Comparison of ENCODE assay signal across 9 cellular contexts in the genomic region with DNA sequence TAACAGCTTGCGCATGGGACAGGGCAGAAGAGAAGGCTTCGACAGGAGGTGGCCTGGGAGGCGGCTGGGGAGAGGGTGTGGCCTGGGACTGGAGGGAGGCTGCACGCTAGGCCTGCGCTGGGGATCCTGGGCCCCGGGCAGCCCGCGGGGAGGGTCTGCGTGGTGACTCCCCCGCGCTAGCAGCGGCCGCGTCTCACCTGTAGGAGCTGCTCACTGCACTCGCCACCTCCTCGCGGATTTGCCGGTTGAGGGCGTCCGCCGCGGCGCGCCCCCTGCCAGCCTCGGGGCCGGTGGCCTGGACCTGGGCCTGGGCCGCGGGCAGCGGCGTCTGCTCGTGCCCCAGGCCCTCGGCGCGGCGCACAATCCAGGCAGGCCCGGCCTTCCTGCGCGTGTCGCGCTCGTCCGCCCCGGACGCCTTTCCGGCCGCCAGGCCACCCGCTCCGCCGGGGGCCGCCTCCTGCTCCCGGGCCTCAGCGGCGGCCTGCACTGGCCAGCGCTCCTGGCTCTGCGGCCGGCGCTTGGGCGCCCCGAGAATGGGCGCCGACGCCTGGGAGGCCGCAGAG. TPM values are rescaled to one million over a fixed set of nuclear protein-coding genes. Genes with fewer than 3 reads are reported as not detected.
DNase-seq lines count a peak whose midpoint lies in the region; ATAC-seq and TF ChIP-seq lines count a peak whose summit lies in the region.
"Had no signal": no experiment of that assay in that cellular context is flagged by ENCODE, and none has a peak within 500 bp of the region (broad histone marks: within the 10 kb centered on the region; RNA-seq: fewer than 3 reads in every experiment).

No MANE protein-coding gene starts in this region.

- POLR2A ChIA-PET in activated CD4-positive, alpha-beta T cell treated with anti-CD3 and anti-CD28 coated beads for 36 hours (lab: Charles Lee): no interaction called here

- peak overlapping the region; percentile 41 to 77 for H3K4me3 ChIP-seq in stomach smooth muscle (ENCODE audit: low read length in 2 of 2)

- no peaks in the 10 kb centered on the region for H3K9me3 ChIP-seq in stomach smooth muscle (ENCODE audit: control insufficient read depth in 2 of 2, low read length in 2 of 2)

- no peak overlapping the region for H3K27ac Mint-ChIP-seq in activated CD4-positive, alpha-beta T cell treated with anti-CD3 and anti-CD28 coated beads for 36 hours
- H3K27ac Mint-ChIP-seq in chondrocyte (ENCODE audit: unreplicated experiment): peak overlapping the region; percentile 62

- intact Hi-C loops in activated CD4-positive, alpha-beta T cell treated with anti-CD3 and anti-CD28 coated beads for 36 hours (cut with DNase I, micrococcal nuclease): no loop called here

- H3K4me3 Mint-ChIP-seq in activated CD4-positive, alpha-beta T cell treated with anti-CD3 and anti-CD28 coated beads for 36 hours: peak overlapping the region; percentile 38
- H3K4me3 Mint-ChIP-seq in chondrocyte (ENCODE audit: unreplicated experiment): peak overlapping the region; percentile 65

- H3K4me1 Mint-ChIP-seq in activated CD4-positive, alpha-beta T cell treated with anti-CD3 and anti-CD28 coated beads for 36 hours: peaks cover 11% of the 10 kb centered on the region
- peaks cover 15% of the 10 kb centered on the region for H3K4me1 Mint-ChIP-seq in chondrocyte (ENCODE audit: low read depth)

- peaks cover 68% of the 10 kb centered on the region for H3K27me3 Mint-ChIP-seq in activated CD4-positive, alpha-beta T cell treated with anti-CD3 and anti-CD28 coated beads for 36 hours
- H3K27me3 Mint-ChIP-seq in chondrocyte (ENCODE audit: low read depth): peaks cover 33% of the 10 kb centered on the region

- ATAC-seq in activated CD4-positive, alpha-beta T cell treated with anti-CD3 and anti-CD28 coated beads for 36 hours: peak; percentile 50
- ATAC-seq in GM18498 (IDR thresholded peaks at IDR 0.05; ENCODE audit: unreplicated experiment) (no peak), HG03432 (IDR thresholded peaks at IDR 0.05; ENCODE audit: unreplicated experiment) (no peak)

- peaks cover 26% of the 10 kb centered on the region for H3K4me1 ChIP-seq in stomach smooth muscle (ENCODE audit: control insufficient read depth, insufficient read depth, low read length)

- H3K27me3 ChIP-seq in stomach smooth muscle (ENCODE audit: control insufficient read depth in 1 of 2, insufficient read depth in 2 of 2, low read length in 2 of 2): peaks cover 0 to 2% of the 10 kb centered on the region in 2 donors

- no peak overlapping the region for H3K27ac ChIP-seq in stomach smooth muscle (ENCODE audit: low read length)

- DNase-seq in activated CD4-positive, alpha-beta T cell treated with anti-CD3 and anti-CD28 coated beads for 36 hours: peak; percentile 40
- DNase-seq in activated CD4-positive, alpha-beta T cell treated with anti-CD3 and anti-CD28 coated beads for 1 hour: no peak
- DNase-seq in NCI-H526 (lab: John Stamatoyannopoulos, UW): peak; percentile 13 to 84
- no peak for DNase-seq in chondrocyte (ENCODE audit: low spot score)
- DNase-seq in left kidney (ENCODE audit: low read depth, low spot score): peak; percentile 77

- no peaks in the 10 kb centered on the region for H3K9me3 Mint-ChIP-seq in activated CD4-positive, alpha-beta T cell treated with anti-CD3 and anti-CD28 coated beads for 36 hours (ENCODE audit: low read depth)
- no peaks in the 10 kb centered on the region for H3K9me3 Mint-ChIP-seq in chondrocyte (ENCODE audit: low read depth)

- no peaks in the 10 kb centered on the region for H3K36me3 ChIP-seq in stomach smooth muscle (ENCODE audit: control insufficient read depth in 2 of 2, insufficient read depth in 2 of 2, low read length in 2 of 2)

- CTCF ChIA-PET in activated CD4-positive, alpha-beta T cell treated with anti-CD3 and anti-CD28 coated beads for 36 hours (lab: Charles Lee): no interaction called here

- peak; percentile 26 for TF ChIP-seq CTCF in chondrocyte (IDR thresholded peaks at IDR 0.05)

- peak overlapping the region; percentile 39 to 60 for H3K9ac ChIP-seq in stomach smooth muscle (ENCODE audit: low read length in 2 of 2)

- H3K36me3 Mint-ChIP-seq in activated CD4-positive, alpha-beta T cell treated with anti-CD3 and anti-CD28 coated beads for 36 hours (ENCODE audit: low read depth): no peaks in the 10 kb centered on the region
- peaks cover 2% of the 10 kb centered on the region for H3K36me3 Mint-ChIP-seq in chondrocyte (ENCODE audit: low read depth)

RNA-seq across cellular contexts. Expression of gene MAP6, which starts 1.5 kb away (rescaled TPM):
- total RNA-seq in activated CD4-positive, alpha-beta T cell treated with anti-CD3 and anti-CD28 coated beads for 36 hours: under 1 TPM in 1 of 2 experiments, not detected in 1; 0.05 TPM
- total RNA-seq in chondrocyte: 14.2 to 26.4 TPM (median 25.9 TPM) in 3 replicates

RNA-seq across cellular contexts. Expression of gene MOGAT2, which starts 50.3 kb away (rescaled TPM):
- not detected for total RNA-seq in activated CD4-positive, alpha-beta T cell treated with anti-CD3 and anti-CD28 coated beads for 36 hours
- total RNA-seq in chondrocyte: not detected in 3 replicates
- total RNA-seq: activated CD8-positive, alpha-beta memory T cell treated with anti-CD3 and anti-CD28 coated beads for 36 hours had no signal

Comparison
In these comparisons a context has a peak if more than half of its experiments do, and no peak if none do; other contexts are left out.
1. DNase-seq: peak in activated CD4-positive, alpha-beta T cell treated with anti-CD3 and anti-CD28 coated beads for 36 hours (single experiment), NCI-H526 (2 of 2) and left kidney (single experiment); none in activated CD4-positive, alpha-beta T cell treated with anti-CD3 and anti-CD28 coated beads for 1 hour (single experiment) and chondrocyte (single experiment).
2. RNA of gene MAP6, which starts 1.5 kb away (total RNA-seq): 14.2 to 26.4 TPM in chondrocyte; 0.05 TPM in activated CD4-positive, alpha-beta T cell treated with anti-CD3 and anti-CD28 coated beads for 36 hours; every median in the first group is over 10 times any median in the second.